ENCODE assay signal across 14 cellular contexts in the genomic region with DNA sequence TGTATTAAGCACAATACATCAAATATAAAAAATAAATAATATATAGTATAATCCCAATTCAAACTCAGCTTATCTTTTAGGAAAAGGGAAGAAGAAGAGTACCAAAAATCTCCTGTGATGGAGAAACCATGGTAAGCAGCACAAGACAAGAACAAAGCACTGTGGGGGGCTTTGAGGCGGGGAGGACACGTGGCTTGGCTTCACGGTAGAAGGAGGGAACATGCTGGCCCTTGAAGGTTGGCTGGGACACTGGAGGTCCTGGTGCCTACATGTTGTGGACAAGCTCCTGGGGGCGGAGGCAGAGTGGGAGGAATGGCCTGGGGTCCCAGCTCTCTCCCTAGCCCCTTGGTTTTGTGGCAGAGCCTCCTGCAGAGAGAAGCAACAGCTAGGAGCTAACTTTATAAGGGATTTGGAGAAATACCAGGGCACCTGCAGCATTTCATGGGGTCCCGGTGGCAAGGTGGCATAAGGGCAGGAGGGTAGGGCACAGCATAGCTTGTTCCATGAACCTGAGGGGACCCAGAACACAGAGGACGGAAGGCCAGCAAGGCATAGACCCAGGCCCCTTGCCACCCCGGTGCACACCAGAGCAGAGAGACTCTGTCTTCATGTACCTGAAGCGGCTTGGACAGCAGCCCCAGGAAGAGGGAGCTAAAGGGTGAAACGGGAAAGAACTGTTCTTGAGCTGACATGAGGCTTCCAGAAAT.
DNase-seq lines count a peak whose midpoint lies in the region; ATAC-seq and TF ChIP-seq lines count a peak whose summit lies in the region.
"Had no signal": no experiment of that assay in that cellular context is flagged by ENCODE, and none has a peak within 500 bp of the region (broad histone marks: within the 10 kb centered on the region; RNA-seq: fewer than 3 reads in every experiment).

No MANE protein-coding gene starts in this region.

- H3K9ac ChIP-seq in DND-41 (ENCODE audit: low read depth, low read length) (no peak overlapping the region), adipocyte (ENCODE audit: low read length) (peak overlapping the region; percentile 43)

- no peak overlapping the region for H3K4me3 Mint-ChIP-seq in activated CD4-positive, alpha-beta T cell treated with anti-CD3 and anti-CD28 coated beads, Interleukin-2, amount 10 ng/mL, durations not matched to agents 24 days and 14 days
- H3K4me3 Mint-ChIP-seq: CD8-positive, alpha-beta memory T cell had no signal

- peaks cover 66% of the 10 kb centered on the region for H3K4me1 Mint-ChIP-seq in activated CD4-positive, alpha-beta T cell treated with anti-CD3 and anti-CD28 coated beads, Interleukin-2, amount 10 ng/mL, durations not matched to agents 24 days and 14 days

- peaks cover 58% of the 10 kb centered on the region for H3K4me1 ChIP-seq in DND-41 (ENCODE audit: insufficient read depth, low read length)
- peaks cover 25% of the 10 kb centered on the region for H3K4me1 ChIP-seq in adipocyte (ENCODE audit: control insufficient read depth, insufficient read depth, low read length)
- H3K4me1 ChIP-seq in neutrophil (ENCODE audit: control insufficient read depth in 1 of 2, insufficient read depth in 1 of 2, low read depth in 1 of 2, low read length in 1 of 2), result peaks cover 18 to 20% of the 10 kb centered on the region in 2 experiments

- intact Hi-C loops in activated CD4-positive, alpha-beta T cell treated with anti-CD3 and anti-CD28 coated beads, Interleukin-2, amount 10 ng/mL, durations not matched to agents 24 days and 14 days (cut with micrococcal nuclease), result no loop called here

- no peak overlapping the region for H2AFZ ChIP-seq in DND-41 (ENCODE audit: low read depth, low read length)

- no peak for TF ChIP-seq CTCF in DND-41 (IDR thresholded peaks at IDR 0.05; ENCODE audit: borderline replicate concordance, extremely low read depth, low read length, poor library complexity, severe bottlenecking)
- no peak for TF ChIP-seq CTCF in neutrophil (IDR thresholded peaks at IDR 0.05)

- no peaks in the 10 kb centered on the region for H3K79me2 ChIP-seq in DND-41 (ENCODE audit: insufficient read depth, low read length)

- H3K36me3 ChIP-seq in DND-41 (ENCODE audit: insufficient read depth, low read length), result no peaks in the 10 kb centered on the region
- H3K36me3 ChIP-seq in adipocyte (ENCODE audit: control insufficient read depth, insufficient read depth, low read length, severe bottlenecking), result no peaks in the 10 kb centered on the region
- no peaks in the 10 kb centered on the region for H3K36me3 ChIP-seq in neutrophil

- DNase-seq in activated CD4-positive, alpha-beta T cell treated with anti-CD3 and anti-CD28 coated beads, Interleukin-2, amount 10 ng/mL, durations not matched to agents 24 days and 14 days, result no peak
- no peak for DNase-seq in activated CD4-positive, alpha-beta T cell treated with anti-CD3 and anti-CD28 coated beads, Interleukin-2, amount 50 U/mL, for 48 hours
- DNase-seq in DND-41 (no peak), adipocyte (ENCODE audit: low read depth) (no peak), retina (no peak), EL (no peak)
- DNase-seq: GOT3; hippocampal formation; NCI-H187; stimulated activated naive CD4-positive, alpha-beta T cell had no signal

- peak overlapping the region; percentile 58 for H3K27ac Mint-ChIP-seq in activated CD4-positive, alpha-beta T cell treated with anti-CD3 and anti-CD28 coated beads, Interleukin-2, amount 10 ng/mL, durations not matched to agents 24 days and 14 days

- no peak overlapping the region for H3K4me3 ChIP-seq in DND-41 (ENCODE audit: low read depth in 1 of 2, low read length in 2 of 2)
- H3K4me3 ChIP-seq in adipocyte (ENCODE audit: low read length), result no peak overlapping the region
- no peak overlapping the region for H3K4me3 ChIP-seq in neutrophil (ENCODE audit: low read depth in 1 of 2, low read length in 1 of 2)

- H4K20me1 ChIP-seq in DND-41 (ENCODE audit: insufficient read depth, low read length), result no peaks in the 10 kb centered on the region

- H3K4me2 ChIP-seq in DND-41 (ENCODE audit: insufficient read depth, low read length), result no peak overlapping the region

- H3K27ac ChIP-seq in DND-41 (ENCODE audit: low read length) (peak overlapping the region; percentile 36; the same call in 1 of the 2 replicates), neutrophil (peak overlapping the region; percentile 66)

- peaks cover 3% of the 10 kb centered on the region for H3K36me3 Mint-ChIP-seq in activated CD4-positive, alpha-beta T cell treated with anti-CD3 and anti-CD28 coated beads, Interleukin-2, amount 10 ng/mL, durations not matched to agents 24 days and 14 days (ENCODE audit: low read depth)
- H3K36me3 Mint-ChIP-seq: CD8-positive, alpha-beta memory T cell had no signal

- no peaks in the 10 kb centered on the region for H3K9me3 ChIP-seq in DND-41 (ENCODE audit: insufficient read depth, low read length, severe bottlenecking)
- H3K9me3 ChIP-seq in adipocyte (ENCODE audit: control insufficient read depth, low read length), result peaks cover 6% of the 10 kb centered on the region
- no peaks in the 10 kb centered on the region for H3K9me3 ChIP-seq in neutrophil

- H3K9me3 Mint-ChIP-seq in activated CD4-positive, alpha-beta T cell treated with anti-CD3 and anti-CD28 coated beads, Interleukin-2, amount 10 ng/mL, durations not matched to agents 24 days and 14 days, result no peaks in the 10 kb centered on the region
- H3K9me3 Mint-ChIP-seq: CD8-positive, alpha-beta memory T cell had no signal

- H3K27me3 ChIP-seq in DND-41 (ENCODE audit: insufficient read depth, low read length, poor library complexity) (no peaks in the 10 kb centered on the region), adipocyte (replicated peaks; ENCODE audit: control insufficient read depth, insufficient read depth, low read length) (no peaks in the 10 kb centered on the region), neutrophil (no peaks in the 10 kb centered on the region)

- no peaks in the 10 kb centered on the region for H3K27me3 Mint-ChIP-seq in activated CD4-positive, alpha-beta T cell treated with anti-CD3 and anti-CD28 coated beads, Interleukin-2, amount 10 ng/mL, durations not matched to agents 24 days and 14 days

- no peak for ATAC-seq in DND-41 (ENCODE audit: insufficient read depth, low read depth)
- ATAC-seq in GM19455 (IDR thresholded peaks at IDR 0.05; ENCODE audit: unreplicated experiment), result no peak
- ATAC-seq: HepG2 had no signal
